ENCODE assay signal across 8 cellular contexts in the genomic region with DNA sequence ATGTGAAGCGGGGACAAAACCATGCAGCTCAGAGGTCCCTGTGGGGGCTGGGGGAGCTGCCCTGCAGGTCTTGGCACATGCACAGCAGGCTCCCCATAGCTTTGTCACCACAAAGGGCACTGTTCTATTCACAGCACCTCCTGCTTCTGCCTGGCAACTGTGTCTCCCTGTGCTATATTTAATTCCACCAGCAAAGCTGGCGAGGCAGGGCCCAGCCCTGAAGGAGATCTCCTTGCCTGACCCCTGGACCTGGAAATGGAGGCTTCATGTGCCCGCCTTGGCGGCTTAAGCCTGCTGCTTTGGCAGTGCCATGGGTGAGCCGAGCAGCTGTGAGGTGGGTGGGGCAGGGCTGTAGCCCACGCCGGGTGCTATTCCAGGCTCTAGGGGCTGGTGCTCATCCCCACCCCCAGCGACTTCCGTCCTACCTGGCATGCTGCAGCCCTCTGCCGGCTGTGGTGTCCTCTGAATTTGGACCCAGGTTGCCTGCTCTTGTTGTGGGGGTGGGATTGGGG. TPM values are rescaled to one million over a fixed set of nuclear protein-coding genes. Genes with fewer than 3 reads are reported as not detected.
DNase-seq lines count a peak whose midpoint lies in the region; ATAC-seq and TF ChIP-seq lines count a peak whose summit lies in the region.

No MANE protein-coding gene starts in this region.

- H3K4me1 Mint-ChIP-seq in activated naive CD4-positive, alpha-beta T cell treated with anti-CD3 and anti-CD28 coated beads, Interleukin-2, amount 50 U/mL, for 24 hours, result peaks cover 29% of the 10 kb centered on the region
- peaks cover 71% of the 10 kb centered on the region for H3K4me1 Mint-ChIP-seq in activated CD4-positive, alpha-beta memory T cell treated with anti-CD3 and anti-CD28 coated beads, Interleukin-2, amount 10 ng/mL, durations not matched to agents 7 days and 5 days

- POLR2A ChIA-PET in activated CD4-positive, alpha-beta memory T cell treated with anti-CD3 and anti-CD28 coated beads, Interleukin-2, amount 10 ng/mL, durations not matched to agents 7 days and 5 days (lab: Charles Lee), result interaction anchor here (1.4 to 5.4 kb wide), 7 partner anchors 11 to 538 kb away, joined by 3 to 71 read pairs (median 23); a partner anchor contains a TSS

- H3K36me3 ChIP-seq in stomach, result peaks cover 2 to 24% (median 17%) of the 10 kb centered on the region in 4 donors

- H3K27ac Mint-ChIP-seq in activated naive CD4-positive, alpha-beta T cell treated with anti-CD3 and anti-CD28 coated beads, Interleukin-2, amount 50 U/mL, for 24 hours, result peak overlapping the region; percentile 52
- H3K27ac Mint-ChIP-seq in activated CD4-positive, alpha-beta memory T cell treated with anti-CD3 and anti-CD28 coated beads, Interleukin-2, amount 10 ng/mL, durations not matched to agents 7 days and 5 days, result peak overlapping the region; percentile 88

- no peak overlapping the region for H3K4me3 ChIP-seq in stomach

- H3K36me3 Mint-ChIP-seq in activated naive CD4-positive, alpha-beta T cell treated with anti-CD3 and anti-CD28 coated beads, Interleukin-2, amount 50 U/mL, for 24 hours, result no peaks in the 10 kb centered on the region
- H3K36me3 Mint-ChIP-seq in activated CD4-positive, alpha-beta memory T cell treated with anti-CD3 and anti-CD28 coated beads, Interleukin-2, amount 10 ng/mL, durations not matched to agents 7 days and 5 days (ENCODE audit: low read depth), result peaks cover 21% of the 10 kb centered on the region

- 23 to 52% (median 30%) methylated on average over 3 to 10 of the region's 10 CpGs for WGBS in stomach, 5 donors

- H3K27me3 ChIP-seq in stomach, result no peaks in the 10 kb centered on the region

- no peak for TF ChIP-seq POLR2A in stomach (IDR thresholded peaks at IDR 0.05)

- intact Hi-C loops in left cardiac atrium (cut with DNase I) (loop anchor here (2.0 to 10.0 kb wide), 3 partner anchors 111 to 295 kb away; a partner anchor contains a TSS), stomach (cut with DNase I; ENCODE audit: low total_unique reads) (loop anchor here (5.0 kb wide), 1 partner anchor 112 kb away; a partner anchor contains a TSS)

- CTCF ChIA-PET in activated CD4-positive, alpha-beta memory T cell treated with anti-CD3 and anti-CD28 coated beads, Interleukin-2, amount 10 ng/mL, durations not matched to agents 7 days and 5 days (lab: Charles Lee), result interaction anchor here (0.6 to 6.1 kb wide), 17 partner anchors 11 to 543 kb away, joined by 3 to 186 read pairs (median 7); a partner anchor contains a TSS

- peak overlapping the region; percentile 49 for H3K4me3 Mint-ChIP-seq in activated naive CD4-positive, alpha-beta T cell treated with anti-CD3 and anti-CD28 coated beads, Interleukin-2, amount 50 U/mL, for 24 hours
- peak overlapping the region; percentile 71 for H3K4me3 Mint-ChIP-seq in activated CD4-positive, alpha-beta memory T cell treated with anti-CD3 and anti-CD28 coated beads, Interleukin-2, amount 10 ng/mL, durations not matched to agents 7 days and 5 days

- no peak for TF ChIP-seq CTCF in stomach (IDR thresholded peaks at IDR 0.05)

- H3K27ac ChIP-seq in stomach, result peak overlapping the region; percentile 45 to 86 (median 85)

- peaks cover 5% of the 10 kb centered on the region for H3K27me3 Mint-ChIP-seq in activated naive CD4-positive, alpha-beta T cell treated with anti-CD3 and anti-CD28 coated beads, Interleukin-2, amount 50 U/mL, for 24 hours
- H3K27me3 Mint-ChIP-seq in activated CD4-positive, alpha-beta memory T cell treated with anti-CD3 and anti-CD28 coated beads, Interleukin-2, amount 10 ng/mL, durations not matched to agents 7 days and 5 days, result no peaks in the 10 kb centered on the region

- ATAC-seq in left cardiac atrium, result peak; percentile 40 to 50

- H3K4me1 ChIP-seq in stomach, result peaks cover 60 to 91% (median 83%) of the 10 kb centered on the region in 4 donors

- H3K9me3 Mint-ChIP-seq in activated naive CD4-positive, alpha-beta T cell treated with anti-CD3 and anti-CD28 coated beads, Interleukin-2, amount 50 U/mL, for 24 hours, result no peaks in the 10 kb centered on the region
- no peaks in the 10 kb centered on the region for H3K9me3 Mint-ChIP-seq in activated CD4-positive, alpha-beta memory T cell treated with anti-CD3 and anti-CD28 coated beads, Interleukin-2, amount 10 ng/mL, durations not matched to agents 7 days and 5 days

- no peaks in the 10 kb centered on the region for H3K9me3 ChIP-seq in stomach

- no peak for TF ChIP-seq EP300 in stomach (IDR thresholded peaks at IDR 0.05)

- no peak for DNase-seq in activated naive CD4-positive, alpha-beta T cell (lab: John Stamatoyannopoulos, UW)
- no peak for DNase-seq in activated CD4-positive, alpha-beta memory T cell treated with anti-CD3 and anti-CD28 coated beads, Interleukin-2, amount 10 ng/mL, durations not matched to agents 7 days and 5 days
- DNase-seq in left cardiac atrium, result peak; percentile 59
- peak; percentile 69 for DNase-seq in stomach
- DNase-seq in T1000 (lab: John Stamatoyannopoulos, UW), result no peak
- DNase-seq in hepatic stellate cell (ENCODE audit: low spot score), result no peak
- no peak for DNase-seq in activated gamma-delta T cell (lab: John Stamatoyannopoulos, UW)

RNA-seq across cellular contexts. Expression of a gene that starts 6.8 kb away (rescaled TPM):
- total RNA-seq in activated CD4-positive, alpha-beta memory T cell treated with anti-CD3 and anti-CD28 coated beads, Interleukin-2, amount 10 ng/mL, durations not matched to agents 7 days and 5 days, result under 1 TPM; 0.18 to 0.28 TPM
- 10 to 100 TPM; 26.6 to 28.5 TPM for total RNA-seq in left cardiac atrium
- 100 to 1,000 TPM in 1 of 5 donors, 10 to 100 TPM in 3, 1 to 10 TPM in 1; 5.0 to 110 (median 27.2) TPM for total RNA-seq in stomach
- polyA plus RNA-seq in stomach, result 10 to 100 TPM; 13.0 to 34.2 (median 21.0) TPM

RNA-seq across cellular contexts. Expression of a gene that starts 38.5 kb away (rescaled TPM):
- 10 to 100 TPM; 10.8 to 13.3 TPM for total RNA-seq in activated CD4-positive, alpha-beta memory T cell treated with anti-CD3 and anti-CD28 coated beads, Interleukin-2, amount 10 ng/mL, durations not matched to agents 7 days and 5 days
- total RNA-seq in left cardiac atrium (1 to 10 TPM; 5.9 to 6.8 TPM), stomach (10 to 100 TPM in 2 of 5 donors, 1 to 10 TPM in 2, not detected in 1; 2.7 to 29.2 (median 10.2) TPM)
- 1 to 10 TPM; 2.9 to 5.2 (median 3.9) TPM for polyA plus RNA-seq in stomach

Comparison
In these comparisons a context has a peak if more than half of its experiments do, and no peak if none do; other contexts are left out.
1. DNase-seq: peak in left cardiac atrium (single experiment) and stomach (single experiment); none in activated naive CD4-positive, alpha-beta T cell (0 of 4), activated CD4-positive, alpha-beta memory T cell treated with anti-CD3 and anti-CD28 coated beads, Interleukin-2, amount 10 ng/mL, durations not matched to agents 7 days and 5 days (single experiment), T1000 (single experiment), hepatic stellate cell (single experiment) and activated gamma-delta T cell (single experiment).
2. RNA of a gene that starts 6.8 kb away (total RNA-seq): 26.6 to 28.5 TPM in left cardiac atrium and 5.0 to 110 TPM in stomach; 0.18 to 0.28 TPM in activated CD4-positive, alpha-beta memory T cell treated with anti-CD3 and anti-CD28 coated beads, Interleukin-2, amount 10 ng/mL, durations not matched to agents 7 days and 5 days; every median in the first group is over 4 times any median in the second.